Comparison of ENCODE assay signal across 12 cellular contexts in genomic region chr10:84548869-84549268, GRCh38.
DNase-seq lines count a peak whose midpoint lies in the region; ATAC-seq and TF ChIP-seq lines count a peak whose summit lies in the region.
"Had no signal": no experiment of that assay in that cellular context is flagged by ENCODE, and none has a peak within 500 bp of the region (broad histone marks: within the 10 kb centered on the region; RNA-seq: fewer than 3 reads in every experiment).

No MANE protein-coding gene starts in this region.

- intact Hi-C loops in sciatic nerve (cut with DNase I) = no loop called here

- no peak overlapping the region for H3K27ac ChIP-seq in OCI-LY3 (ENCODE audit: low read length)
- H3K27ac ChIP-seq in foreskin keratinocyte = no peak overlapping the region
- H3K27ac ChIP-seq: pancreas, upper lobe of right lung had no signal

- peak; percentile 33 for ATAC-seq in foreskin keratinocyte
- no peak for ATAC-seq in sciatic nerve
- ATAC-seq in HG02981 (IDR thresholded peaks at IDR 0.05; ENCODE audit: unreplicated experiment) = no peak
- ATAC-seq: pancreas, upper lobe of right lung had no signal

- H3K4me3 ChIP-seq in AG10803 (ENCODE audit: low read length) (no peak overlapping the region), OCI-LY3 (ENCODE audit: low read length) (no peak overlapping the region)
- H3K4me3 ChIP-seq: pancreas, upper lobe of right lung had no signal

- H3K36me3 ChIP-seq in OCI-LY3 (replicated peaks; ENCODE audit: low read depth, low read length) = no peaks in the 10 kb centered on the region
- H3K36me3 ChIP-seq: pancreas, upper lobe of right lung had no signal

- no peak overlapping the region for H3K4me2 ChIP-seq in OCI-LY3 (ENCODE audit: low read length)

- H3K27me3 ChIP-seq in OCI-LY3 (ENCODE audit: low read depth, low read length) = no peaks in the 10 kb centered on the region
- H3K27me3 ChIP-seq in foreskin keratinocyte = peaks cover 16% of the 10 kb centered on the region
- H3K27me3 ChIP-seq: pancreas had no signal

- no peaks in the 10 kb centered on the region for H3K79me2 ChIP-seq in OCI-LY3 (ENCODE audit: low read length)

- DNase-seq in AG10803 (ENCODE audit: low read depth) = no peak
- DNase-seq in foreskin keratinocyte = no peak
- no peak for DNase-seq in UCSD-AML1 (lab: John Stamatoyannopoulos, UW; ENCODE audit: unreplicated experiment)
- no peak for DNase-seq in activated CD4-positive, alpha-beta T cell treated with anti-CD3 and anti-CD28 coated beads for 4 hours
- DNase-seq in sciatic nerve (ENCODE audit: low spot score) = no peak
- DNase-seq: kidney, NCI-H187, pancreas, upper lobe of right lung had no signal

- H2AFZ ChIP-seq in OCI-LY3 (ENCODE audit: low read depth, low read length) = no peak overlapping the region

- H4K20me1 ChIP-seq in OCI-LY3 (ENCODE audit: insufficient read depth, low read length) = no peaks in the 10 kb centered on the region

- no peak overlapping the region for H3K9ac ChIP-seq in OCI-LY3 (ENCODE audit: low read length)

- H3K4me1 ChIP-seq in OCI-LY3 (ENCODE audit: low read length) (no peaks in the 10 kb centered on the region), foreskin keratinocyte (no peaks in the 10 kb centered on the region)
- H3K4me1 ChIP-seq: pancreas, upper lobe of right lung had no signal

- TF ChIP-seq CTCF in AG10803 (conservative IDR thresholded peaks at IDR 0.05; ENCODE audit: low read length) = peak; percentile 23
- TF ChIP-seq CTCF in GM12872 (IDR thresholded peaks at IDR 0.05; ENCODE audit: insufficient read depth, low read depth, low read length) = peak; percentile 58
- peak; percentile 22; the same call in 1 of the 2 replicates for TF ChIP-seq CTCF in OCI-LY3 (IDR thresholded peaks at IDR 0.05; ENCODE audit: low read depth, low read length)
- TF ChIP-seq CTCF in foreskin keratinocyte (conservative IDR thresholded peaks at IDR 0.05) = peak; percentile 39

- no peaks in the 10 kb centered on the region for H3K9me3 ChIP-seq in OCI-LY3 (ENCODE audit: insufficient read depth, low read length)
- H3K9me3 ChIP-seq: pancreas, upper lobe of right lung had no signal
